9 cellular contexts compared by ENCODE assay signal in the genomic region with DNA sequence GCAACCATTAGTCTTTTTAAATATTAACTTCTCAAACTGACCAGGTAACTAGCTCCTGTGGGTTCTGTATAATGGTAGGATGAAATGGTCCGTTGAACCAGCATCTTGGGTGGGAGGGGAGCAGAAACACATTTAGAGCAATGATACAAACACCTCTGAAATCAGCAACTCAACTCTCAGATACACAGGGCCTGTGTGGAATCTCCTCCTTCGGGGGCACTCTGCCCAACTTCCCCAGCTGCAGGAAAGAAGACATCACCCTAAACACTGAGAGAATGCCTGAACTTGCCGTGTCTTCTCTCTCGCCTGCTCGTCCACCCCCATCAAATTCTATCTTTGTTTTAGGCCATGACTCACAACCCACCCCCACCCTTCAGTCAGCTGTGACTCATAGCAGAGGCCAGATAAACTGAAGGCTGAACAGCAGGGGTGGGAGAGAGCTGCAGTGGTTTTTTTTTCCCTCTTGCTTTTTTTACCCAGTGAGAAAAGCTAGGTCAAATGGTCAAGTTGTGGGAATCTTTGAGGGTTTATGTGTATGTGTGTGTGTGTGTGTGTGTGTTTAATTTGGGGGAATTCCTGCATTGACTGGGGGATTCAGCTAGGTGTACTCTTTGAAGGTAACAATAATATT.
A peak's percentile ranks its signal among the peaks of the same experiment; 100 is the strongest.
DNase-seq lines count a peak whose midpoint lies in the region; ATAC-seq and TF ChIP-seq lines count a peak whose summit lies in the region.
"Had no signal": no experiment of that assay in that cellular context is flagged by ENCODE, and none has a peak within 500 bp of the region (broad histone marks: within the 10 kb centered on the region; RNA-seq: fewer than 3 reads in every experiment).

No MANE protein-coding gene starts in this region.

- no peak overlapping the region for H3K4me3 ChIP-seq in fibroblast of the aortic adventitia (ENCODE audit: low read depth, low read length)
- no peak overlapping the region for H3K4me3 ChIP-seq in osteoblast (ENCODE audit: insufficient read depth, low read length)

- no peaks in the 10 kb centered on the region for H3K9me3 ChIP-seq in osteoblast (ENCODE audit: low read depth, low read length)

- peak overlapping the region; percentile 51 for H3K4me2 ChIP-seq in osteoblast (ENCODE audit: insufficient read depth, low read length)

- TF ChIP-seq CTCF in RWPE1 (conservative IDR thresholded peaks at IDR 0.05; ENCODE audit: low read depth) = no peak; the same call in 1 of the 2 replicates
- TF ChIP-seq CTCF in fibroblast of the aortic adventitia (IDR thresholded peaks at IDR 0.05; ENCODE audit: insufficient read depth, low read length) = peak; percentile 40
- TF ChIP-seq CTCF in osteoblast (IDR thresholded peaks at IDR 0.05; ENCODE audit: extremely low read depth, low read depth, low read length) = peak; percentile 29

- H2AFZ ChIP-seq in osteoblast (ENCODE audit: low read length) = peak overlapping the region; percentile 58

- H3K79me2 ChIP-seq in osteoblast (ENCODE audit: insufficient read depth, low read length) = no peaks in the 10 kb centered on the region

- H3K36me3 ChIP-seq in osteoblast (ENCODE audit: insufficient read depth, low read length) = no peaks in the 10 kb centered on the region

- peaks cover 19% of the 10 kb centered on the region for H3K4me1 ChIP-seq in osteoblast (ENCODE audit: insufficient read depth, low read length)

- CTCF ChIA-PET in RWPE1 (lab: Yijun Ruan, JAX) = interaction anchor here (0.6 to 2.2 kb wide), 8 partner anchors 9 to 715 kb away, joined by 3 to 11 read pairs (median 4); a partner anchor contains a TSS

- peak overlapping the region; percentile 79 for H3K27ac ChIP-seq in RWPE1
- peak overlapping the region; percentile 78 for H3K27ac ChIP-seq in osteoblast (ENCODE audit: low read depth, low read length)
- H3K27ac ChIP-seq: VCaP had no signal

- ATAC-seq in GM18858 (IDR thresholded peaks at IDR 0.05; ENCODE audit: unreplicated experiment) (peak; percentile 48), HG03095 (IDR thresholded peaks at IDR 0.05; ENCODE audit: unreplicated experiment) (peak; percentile 57)

- H4K20me1 ChIP-seq in osteoblast (ENCODE audit: insufficient read depth, low read length) = no peaks in the 10 kb centered on the region

- DNase-seq in RWPE1 (ENCODE audit: low spot score) (peak; percentile 99), fibroblast of the aortic adventitia (ENCODE audit: low read depth) (peak; percentile 96), osteoblast (ENCODE audit: insufficient read length, low spot score, missing footprints) (peak; percentile 95), NCI-H2029 (lab: John Stamatoyannopoulos, UW) (no peak), DMS79 (lab: John Stamatoyannopoulos, UW) (no peak), NCI-H1694 treated with DMSO at 0.1 percent for 48 hours (lab: John Stamatoyannopoulos, UW) (no peak)

- POLR2A ChIA-PET in RWPE1 (lab: Yijun Ruan, JAX; ENCODE audit: low non-redundant PET) = interaction anchor here (0.6 kb wide), 1 partner anchor 1291 kb away, joined by 6 read pairs; no protein-coding TSS in a partner anchor

- H3K27me3 ChIP-seq in osteoblast (ENCODE audit: insufficient read depth, low read length) = no peaks in the 10 kb centered on the region

Comparison
In these comparisons a context has a peak if more than half of its experiments do, and no peak if none do; other contexts are left out.
1. DNase-seq: peak in RWPE1 (single experiment), fibroblast of the aortic adventitia (single experiment) and osteoblast (single experiment); none in NCI-H2029 (single experiment), DMS79 (single experiment) and NCI-H1694 treated with DMSO at 0.1 percent for 48 hours (single experiment).